ENCODE assay signal across 1 cellular context in genomic region chr1:182473553-182473952, GRCh38.
TF ChIP-seq lines count a peak whose summit lies in the region.

No MANE protein-coding gene starts in this region.

TF ChIP-seq in IMR-90, 13 proteins besides CTCF, POLR2A, EP300 and RAD21:
- TF ChIP-seq ELK1 (IDR thresholded peaks at IDR 0.05; ENCODE audit: borderline replicate concordance, low read depth, low read length): no peak
- no peak for TF ChIP-seq MXI1 (IDR thresholded peaks at IDR 0.05; ENCODE audit: borderline replicate concordance, low read depth, low read length)
- TF ChIP-seq SMC3 (IDR thresholded peaks at IDR 0.05; ENCODE audit: low read depth, low read length): no peak
- TF ChIP-seq RCOR1 (IDR thresholded peaks at IDR 0.05; ENCODE audit: insufficient replicate concordance, low read length): no peak
- no peak for TF ChIP-seq RFX5 (IDR thresholded peaks at IDR 0.05; ENCODE audit: low read depth, low read length)
- no peak for TF ChIP-seq CEBPB (IDR thresholded peaks at IDR 0.05; ENCODE audit: low read depth, low read length)
- TF ChIP-seq MAFK (IDR thresholded peaks at IDR 0.05; ENCODE audit: low read depth, low read length): no peak
- TF ChIP-seq MAZ (IDR thresholded peaks at IDR 0.05; ENCODE audit: borderline replicate concordance, low read depth, low read length): no peak
